ENCODE assay signal across 2 cellular contexts in the genomic region with DNA sequence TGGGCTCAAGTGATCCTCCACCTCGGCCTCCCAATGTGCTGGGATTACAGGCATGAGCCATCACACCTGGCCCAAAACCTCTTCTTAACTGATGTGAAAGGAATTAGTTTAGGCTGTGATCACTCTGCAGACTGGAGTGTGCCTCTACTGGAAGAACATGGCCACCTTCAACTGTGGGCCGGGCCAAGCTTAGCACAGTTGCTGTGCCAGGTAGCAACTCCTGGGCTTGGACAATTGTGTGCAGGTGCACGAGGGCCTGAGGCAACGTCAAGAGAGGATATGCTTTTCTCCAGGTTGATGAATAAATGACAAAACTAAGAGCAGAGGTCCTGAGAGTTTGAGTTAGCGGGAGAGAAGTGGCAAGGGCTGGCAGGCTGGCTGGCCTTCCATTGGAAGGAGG.
TF ChIP-seq lines count a peak whose summit lies in the region.

No MANE protein-coding gene starts in this region.

TF ChIP-seq in liver, 16 proteins besides CTCF, POLR2A, EP300 and RAD21:
- TF ChIP-seq, protein P1, sequence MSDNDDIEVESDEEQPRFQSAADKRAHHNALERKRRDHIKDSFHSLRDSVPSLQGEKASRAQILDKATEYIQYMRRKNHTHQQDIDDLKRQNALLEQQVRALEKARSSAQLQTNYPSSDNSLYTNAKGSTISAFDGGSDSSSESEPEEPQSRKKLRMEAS (IDR thresholded peaks at IDR 0.05) = no peak

TF ChIP-seq in HepG2, 621 proteins besides CTCF, POLR2A, EP300 and RAD21:
- no peak for TF ChIP-seq FOXA3 (CRISPR knock-in tag; IDR thresholded peaks at IDR 0.05)
- TF ChIP-seq MAFK (conservative IDR thresholded peaks at IDR 0.05 in 1 of 2, IDR thresholded peaks at IDR 0.05 in 1 of 2; ENCODE audit: low read length in 2 of 2) = no peak
- no peak for TF ChIP-seq TBL1XR1 (IDR thresholded peaks at IDR 0.05; ENCODE audit: borderline replicate concordance, low read length, partially characterized antibody)
- TF ChIP-seq LCORL (IDR thresholded peaks at IDR 0.05) = no peak
- no peak for TF ChIP-seq LCORL (CRISPR knock-in tag; IDR thresholded peaks at IDR 0.05)
- no peak for TF ChIP-seq GATA4 (IDR thresholded peaks at IDR 0.05; ENCODE audit: borderline replicate concordance, low read depth)
- TF ChIP-seq ZNF335 (CRISPR knock-in tag; IDR thresholded peaks at IDR 0.05) = no peak
- no peak for TF ChIP-seq TCF7L2 (IDR thresholded peaks at IDR 0.05; ENCODE audit: low read depth, low read length)
- TF ChIP-seq, protein P2, sequence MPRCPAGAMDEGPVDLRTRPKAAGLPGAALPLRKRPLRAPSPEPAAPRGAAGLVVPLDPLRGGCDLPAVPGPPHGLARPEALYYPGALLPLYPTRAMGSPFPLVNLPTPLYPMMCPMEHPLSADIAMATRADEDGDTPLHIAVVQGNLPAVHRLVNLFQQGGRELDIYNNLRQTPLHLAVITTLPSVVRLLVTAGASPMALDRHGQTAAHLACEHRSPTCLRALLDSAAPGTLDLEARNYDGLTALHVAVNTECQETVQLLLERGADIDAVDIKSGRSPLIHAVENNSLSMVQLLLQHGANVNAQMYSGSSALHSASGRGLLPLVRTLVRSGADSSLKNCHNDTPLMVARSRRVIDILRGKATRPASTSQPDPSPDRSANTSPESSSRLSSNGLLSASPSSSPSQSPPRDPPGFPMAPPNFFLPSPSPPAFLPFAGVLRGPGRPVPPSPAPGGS (CRISPR knock-in tag; IDR thresholded peaks at IDR 0.05) = no peak
- TF ChIP-seq ZNF24 (IDR thresholded peaks at IDR 0.05) = no peak
- TF ChIP-seq PLRG1 (conservative IDR thresholded peaks at IDR 0.05) = no peak
- no peak for TF ChIP-seq ZNF160 (CRISPR knock-in tag; IDR thresholded peaks at IDR 0.05)
